In genomic region chrX:130213376-130213775, GRCh38 we compare ENCODE assay signal across 27 cellular contexts. TPM values are rescaled to one million over a fixed set of nuclear protein-coding genes. Genes with fewer than 3 reads are reported as not detected.
DNase-seq lines count a peak whose midpoint lies in the region; ATAC-seq lines count a peak whose summit lies in the region.
"Had no signal": no experiment of that assay in that cellular context is flagged by ENCODE, and none has a peak within 500 bp of the region (broad histone marks: within the 10 kb centered on the region; RNA-seq: fewer than 3 reads in every experiment).

No MANE protein-coding gene starts in this region.

- CTCF ChIA-PET in activated CD8-positive, alpha-beta memory T cell treated with anti-CD3 and anti-CD28 coated beads, Interleukin-2, amount 10 ng/mL, durations not matched to agents 7 days and 5 days (lab: Charles Lee), result no interaction called here
- CTCF ChIA-PET in activated CD4-positive, alpha-beta memory T cell treated with anti-CD3 and anti-CD28 coated beads for 36 hours (lab: Charles Lee), result no interaction called here

- intact Hi-C loops in activated CD4-positive, alpha-beta memory T cell treated with anti-CD3 and anti-CD28 coated beads for 36 hours (cut with micrococcal nuclease), result loop anchor here (5.0 kb wide), 1 partner anchor 41 kb away; the partner anchor contains the start of gene RAB33A

- no peaks in the 10 kb centered on the region for H3K9me3 Mint-ChIP-seq in activated CD8-positive, alpha-beta memory T cell treated with anti-CD3 and anti-CD28 coated beads, Interleukin-2, amount 10 ng/mL, durations not matched to agents 7 days and 5 days (ENCODE audit: low read depth)
- H3K9me3 Mint-ChIP-seq in activated CD4-positive, alpha-beta memory T cell treated with anti-CD3 and anti-CD28 coated beads for 36 hours, result no peaks in the 10 kb centered on the region
- H3K9me3 Mint-ChIP-seq: CD4-positive, alpha-beta memory T cell had no signal

- H3K27ac Mint-ChIP-seq in activated CD8-positive, alpha-beta memory T cell treated with anti-CD3 and anti-CD28 coated beads, Interleukin-2, amount 10 ng/mL, durations not matched to agents 7 days and 5 days, result peak overlapping the region; percentile 74
- peak overlapping the region; percentile 97 for H3K27ac Mint-ChIP-seq in activated CD4-positive, alpha-beta memory T cell treated with anti-CD3 and anti-CD28 coated beads for 36 hours
- H3K27ac Mint-ChIP-seq: CD4-positive, alpha-beta memory T cell had no signal

- H3K36me3 Mint-ChIP-seq in activated CD8-positive, alpha-beta memory T cell treated with anti-CD3 and anti-CD28 coated beads, Interleukin-2, amount 10 ng/mL, durations not matched to agents 7 days and 5 days, result peaks cover 37% of the 10 kb centered on the region
- H3K36me3 Mint-ChIP-seq in activated CD4-positive, alpha-beta memory T cell treated with anti-CD3 and anti-CD28 coated beads for 36 hours, result peaks cover 21% of the 10 kb centered on the region

- ATAC-seq in activated CD8-positive, alpha-beta memory T cell treated with anti-CD3 and anti-CD28 coated beads, Interleukin-2, amount 10 ng/mL, durations not matched to agents 7 days and 5 days, result no peak
- ATAC-seq: A549, GM12878, HCT116 had no signal

- POLR2A ChIA-PET in activated CD4-positive, alpha-beta memory T cell treated with anti-CD3 and anti-CD28 coated beads for 36 hours (lab: Charles Lee), result interaction anchor here (2.3 kb wide), 1 partner anchor 51 kb away, joined by 7 read pairs; no protein-coding TSS in a partner anchor

- H3K27me3 Mint-ChIP-seq in activated CD8-positive, alpha-beta memory T cell treated with anti-CD3 and anti-CD28 coated beads, Interleukin-2, amount 10 ng/mL, durations not matched to agents 7 days and 5 days, result no peaks in the 10 kb centered on the region
- H3K27me3 Mint-ChIP-seq in activated CD4-positive, alpha-beta memory T cell treated with anti-CD3 and anti-CD28 coated beads for 36 hours, result no peaks in the 10 kb centered on the region
- H3K27me3 Mint-ChIP-seq: CD4-positive, alpha-beta memory T cell had no signal

- peaks cover 26% of the 10 kb centered on the region for H3K4me1 Mint-ChIP-seq in activated CD8-positive, alpha-beta memory T cell treated with anti-CD3 and anti-CD28 coated beads, Interleukin-2, amount 10 ng/mL, durations not matched to agents 7 days and 5 days
- H3K4me1 Mint-ChIP-seq in activated CD4-positive, alpha-beta memory T cell treated with anti-CD3 and anti-CD28 coated beads for 36 hours (ENCODE audit: low read depth), result peaks cover 27% of the 10 kb centered on the region

- DNase-seq in activated CD8-positive, alpha-beta memory T cell treated with anti-CD3 and anti-CD28 coated beads, Interleukin-2, amount 10 ng/mL, durations not matched to agents 7 days and 5 days, result no peak
- DNase-seq in activated CD8-positive, alpha-beta memory T cell treated with anti-CD3 and anti-CD28 coated beads, Interleukin-2, amount 50 U/mL, for 4 hours, result no peak
- DNase-seq in COLO829 (ENCODE audit: low spot score) (peak; percentile 4), foreskin melanocyte (peak; percentile 83), NCI-H1930 (lab: John Stamatoyannopoulos, UW) (no peak)
- no peak for DNase-seq in activated CD4-positive, alpha-beta memory T cell treated with anti-CD3 and anti-CD28 coated beads for 36 hours
- no peak for DNase-seq in stimulated activated naive CD4-positive, alpha-beta T cell treated with Interleukin-2 at 50 U/mL for 16 hours (lab: John Stamatoyannopoulos, UW)
- DNase-seq: AML-193; Caco-2; CD4-positive, alpha-beta memory T cell; DMS 273 treated with DMSO at 0.1 percent for 48 hours; DMS79; EL; GDM1; IMR-90; KG1; MG63; NCI-H1105 treated with DMSO at 0.1 percent for 48 hours; NCI-H146; NCI-H2029; NCI-H2227 treated with DMSO at 0.1 percent for 48 hours; NCI-H526 treated with DMSO at 0.1 percent for 48 hours; SHP77 had no signal

- peak overlapping the region; percentile 11 for H3K4me3 Mint-ChIP-seq in activated CD8-positive, alpha-beta memory T cell treated with anti-CD3 and anti-CD28 coated beads, Interleukin-2, amount 10 ng/mL, durations not matched to agents 7 days and 5 days
- no peak overlapping the region for H3K4me3 Mint-ChIP-seq in activated CD4-positive, alpha-beta memory T cell treated with anti-CD3 and anti-CD28 coated beads for 36 hours

RNA-seq across cellular contexts. Expression of gene RAB33A, which starts 41.6 kb away (rescaled TPM):
- 10 to 100 TPM; 38.8 to 41.1 TPM for total RNA-seq in activated CD8-positive, alpha-beta memory T cell treated with anti-CD3 and anti-CD28 coated beads, Interleukin-2, amount 10 ng/mL, durations not matched to agents 7 days and 5 days
- total RNA-seq in activated CD4-positive, alpha-beta memory T cell treated with anti-CD3 and anti-CD28 coated beads for 36 hours, result 10 to 100 TPM; 29.6 to 30.1 TPM
- total RNA-seq: Caco-2, NCI-H460 had no signal

RNA-seq across cellular contexts. Expression of gene AIFM1, which starts 47.7 kb away (rescaled TPM):
- 10 to 100 TPM; 47.3 to 59.6 TPM for total RNA-seq in activated CD8-positive, alpha-beta memory T cell treated with anti-CD3 and anti-CD28 coated beads, Interleukin-2, amount 10 ng/mL, durations not matched to agents 7 days and 5 days
- total RNA-seq in activated CD4-positive, alpha-beta memory T cell treated with anti-CD3 and anti-CD28 coated beads for 36 hours, result 10 to 100 TPM; 60.9 to 61.2 TPM

RNA-seq across cellular contexts. Expression of gene ZNF280C, which starts 55.3 kb away (rescaled TPM):
- 1 to 10 TPM; 6.7 to 7.8 TPM for total RNA-seq in activated CD8-positive, alpha-beta memory T cell treated with anti-CD3 and anti-CD28 coated beads, Interleukin-2, amount 10 ng/mL, durations not matched to agents 7 days and 5 days
- 1 to 10 TPM; 5.3 to 5.8 TPM for total RNA-seq in activated CD4-positive, alpha-beta memory T cell treated with anti-CD3 and anti-CD28 coated beads for 36 hours

Comparison
In these comparisons a context has a peak if more than half of its experiments do, and no peak if none do; other contexts are left out.
1. DNase-seq: peak in COLO829 (single experiment) and foreskin melanocyte (single experiment); none in activated CD8-positive, alpha-beta memory T cell treated with anti-CD3 and anti-CD28 coated beads, Interleukin-2, amount 10 ng/mL, durations not matched to agents 7 days and 5 days (single experiment), activated CD8-positive, alpha-beta memory T cell treated with anti-CD3 and anti-CD28 coated beads, Interleukin-2, amount 50 U/mL, for 4 hours (single experiment), activated CD4-positive, alpha-beta memory T cell treated with anti-CD3 and anti-CD28 coated beads for 36 hours (single experiment), stimulated activated naive CD4-positive, alpha-beta T cell treated with Interleukin-2 at 50 U/mL for 16 hours (single experiment) and NCI-H1930 (0 of 2).